Comparison of ENCODE assay signal across 8 cellular contexts in genomic region chr6:37051138-37052026, GRCh38. TPM values are rescaled to one million over a fixed set of nuclear protein-coding genes. Genes with fewer than 3 reads are reported as not detected.
A peak's percentile ranks its signal among the peaks of the same experiment; 100 is the strongest.
DNase-seq lines count a peak whose midpoint lies in the region; ATAC-seq and TF ChIP-seq lines count a peak whose summit lies in the region.

No MANE protein-coding gene starts in this region.

- peaks cover 5 to 10% of the 10 kb centered on the region in 2 donors for H3K36me3 Mint-ChIP-seq in activated T-cell treated with anti-CD3 and anti-CD28 coated beads, Interleukin-2, amount 50 U/mL, for 72 hours (ENCODE audit: insufficient read depth in 2 of 2)

- no peaks in the 10 kb centered on the region for H4K20me1 ChIP-seq in fibroblast of lung (ENCODE audit: control insufficient read depth, extremely low read depth, insufficient read depth, low read length)
- no peaks in the 10 kb centered on the region for H4K20me1 ChIP-seq in neural cell (ENCODE audit: insufficient read depth)

- H3K9me3 ChIP-seq in fibroblast of lung (ENCODE audit: control insufficient read depth, insufficient read depth, low read depth, low read length): no peaks in the 10 kb centered on the region
- no peaks in the 10 kb centered on the region for H3K9me3 ChIP-seq in neural cell (ENCODE audit: low read length)

- H3K27ac ChIP-seq in fibroblast of lung (ENCODE audit: insufficient read depth, low read length) (no peak overlapping the region), neural cell (ENCODE audit: low read length) (no peak overlapping the region)

- no peak for TF ChIP-seq EP300 in neural cell (conservative IDR thresholded peaks at IDR 0.05; ENCODE audit: poor library complexity, severe bottlenecking)

- no peaks in the 10 kb centered on the region for H3K27me3 Mint-ChIP-seq in activated T-cell treated with anti-CD3 and anti-CD28 coated beads, Interleukin-2, amount 50 U/mL, for 72 hours (ENCODE audit: low read depth)

- peak overlapping the region; percentile 91 to 92 for H3K4me3 Mint-ChIP-seq in activated T-cell treated with anti-CD3 and anti-CD28 coated beads, Interleukin-2, amount 50 U/mL, for 72 hours

- no peaks in the 10 kb centered on the region for H3F3A ChIP-seq in neural cell (ENCODE audit: insufficient read depth, low read length, poor library complexity, severe bottlenecking)

- DNase-seq in GM10266 (ENCODE audit: extremely low spot score): peak; percentile 71
- DNase-seq in LHCN-M2 (ENCODE audit: low read depth): peak; percentile 62
- DNase-seq in RKO (ENCODE audit: low spot score): peak; percentile 66
- DNase-seq in activated T-cell treated with anti-CD3 and anti-CD28 coated beads, Interleukin-2, amount 50 U/mL, for 72 hours: peak; percentile 92 to 93
- peak; percentile 58 to 72 for DNase-seq in fibroblast of lung (ENCODE audit: low read depth in 2 of 2)
- peak; percentile 83 for DNase-seq in stimulated activated naive CD4-positive, alpha-beta T cell treated with Interleukin-2 at 50 U/mL for 16 hours (lab: John Stamatoyannopoulos, UW)

- H3K4me2 ChIP-seq in fibroblast of lung (ENCODE audit: extremely low read depth, insufficient read depth, low read length) (no peak overlapping the region), neural cell (ENCODE audit: low read length) (no peak overlapping the region)

- TF ChIP-seq CTCF in GM10266 (IDR thresholded peaks at IDR 0.05; ENCODE audit: control insufficient read depth, insufficient read depth, low read depth, missing control alignments) (peak; percentile 88), fibroblast of lung (conservative IDR thresholded peaks at IDR 0.05 in 1 of 2, IDR thresholded peaks at IDR 0.05 in 1 of 2; ENCODE audit: low read depth in 1 of 2, low read length in 2 of 2) (peak; percentile 83 to 88), neural cell (IDR thresholded peaks at IDR 0.05; ENCODE audit: poor library complexity, severe bottlenecking) (peak; percentile 86)

- peaks cover 68% of the 10 kb centered on the region for H3K4me1 Mint-ChIP-seq in activated T-cell treated with anti-CD3 and anti-CD28 coated beads, Interleukin-2, amount 50 U/mL, for 72 hours (ENCODE audit: low read depth)

- H3K79me2 ChIP-seq in fibroblast of lung (ENCODE audit: control insufficient read depth, insufficient read depth, low read length) (no peaks in the 10 kb centered on the region), neural cell (replicated peaks; ENCODE audit: insufficient read depth, low read length) (no peaks in the 10 kb centered on the region)

- H3K4me1 ChIP-seq in fibroblast of lung (ENCODE audit: control insufficient read depth, extremely low read depth, insufficient read depth, low read length): peaks cover 3% of the 10 kb centered on the region

- no peak overlapping the region for H3K4me3 ChIP-seq in fibroblast of lung (replicated peaks in 1 of 4; ENCODE audit: control extremely low read depth in 1 of 4, insufficient read depth in 1 of 4, low read depth in 3 of 4, low read length in 4 of 4)
- H3K4me3 ChIP-seq in neural cell (ENCODE audit: low read length): no peak overlapping the region

- H2AFZ ChIP-seq in fibroblast of lung (ENCODE audit: low read length): no peak overlapping the region
- no peak overlapping the region for H2AFZ ChIP-seq in neural cell (ENCODE audit: low read depth, low read length)

- no peaks in the 10 kb centered on the region for H3K36me3 ChIP-seq in fibroblast of lung (ENCODE audit: control insufficient read depth, insufficient read depth, low read length)
- no peaks in the 10 kb centered on the region for H3K36me3 ChIP-seq in neural cell (ENCODE audit: insufficient read depth, low read length)

- TF ChIP-seq RAD21 in neural cell (conservative IDR thresholded peaks at IDR 0.05): peak; percentile 89

- H3K27ac Mint-ChIP-seq in activated T-cell treated with anti-CD3 and anti-CD28 coated beads, Interleukin-2, amount 50 U/mL, for 72 hours: peak overlapping the region; percentile 98

- H3K9me3 Mint-ChIP-seq in activated T-cell treated with anti-CD3 and anti-CD28 coated beads, Interleukin-2, amount 50 U/mL, for 72 hours: no peaks in the 10 kb centered on the region

- no peak overlapping the region for H3K9ac ChIP-seq in fibroblast of lung (ENCODE audit: insufficient read depth, low read length)
- H3K9ac ChIP-seq in neural cell (ENCODE audit: low read length): no peak overlapping the region

- ATAC-seq in activated T-cell treated with anti-CD3 and anti-CD28 coated beads, Interleukin-2, amount 50 U/mL, for 72 hours (replicated peaks in 1 of 2): peak; percentile 59
- ATAC-seq in GM21529 (IDR thresholded peaks at IDR 0.05; ENCODE audit: unreplicated experiment): no peak

- H3K27me3 ChIP-seq in fibroblast of lung (ENCODE audit: control insufficient read depth, insufficient read depth, low read length) (peaks cover 2% of the 10 kb centered on the region), neural cell (ENCODE audit: insufficient read depth, low read depth, low read length) (no peaks in the 10 kb centered on the region)

- H3K9me2 ChIP-seq in neural cell (ENCODE audit: insufficient read depth, low read length): no peaks in the 10 kb centered on the region

TF ChIP-seq in neural cell, 6 proteins besides CTCF, POLR2A, EP300 and RAD21:
- TF ChIP-seq REST (IDR thresholded peaks at IDR 0.05; ENCODE audit: borderline replicate concordance) (no peak), SMC3 (conservative IDR thresholded peaks at IDR 0.05; ENCODE audit: poor library complexity) (peak; percentile 97), MXI1 (conservative IDR thresholded peaks at IDR 0.05; ENCODE audit: poor library complexity, severe bottlenecking) (peak; percentile 76), EZH2 (IDR thresholded peaks at IDR 0.05; ENCODE audit: borderline replicate concordance, insufficient read depth, low read length, poor library complexity, severe bottlenecking) (no peak)
TF ChIP-seq in neural cell: peak in this region for 2.

RNA-seq across cellular contexts. Expression of gene FGD2, which starts 45.9 kb away (rescaled TPM):
- not detected in 2 replicates for total RNA-seq in LHCN-M2 (2014; rRNA removed)
- not detected for polyA plus RNA-seq in LHCN-M2 (2012)
- 1 to 10 TPM; 1.4 to 3.2 TPM for total RNA-seq in activated T-cell treated with anti-CD3 and anti-CD28 coated beads, Interleukin-2, amount 50 U/mL, for 72 hours
- total RNA-seq in fibroblast of lung: not detected in 2 replicates
- polyA plus RNA-seq in fibroblast of lung: not detected in 2 replicates
- not detected in 2 replicates for polyA plus RNA-seq in fibroblast of lung (2012)
- polyA minus RNA-seq in fibroblast of lung (ENCODE audit: low replicate concordance): not detected in 2 replicates
- not detected in 2 replicates for polyA plus RNA-seq in neural cell
- polyA minus RNA-seq in neural cell: not detected in 2 replicates
